Comparison of ENCODE assay signal across 10 cellular contexts in the genomic region with DNA sequence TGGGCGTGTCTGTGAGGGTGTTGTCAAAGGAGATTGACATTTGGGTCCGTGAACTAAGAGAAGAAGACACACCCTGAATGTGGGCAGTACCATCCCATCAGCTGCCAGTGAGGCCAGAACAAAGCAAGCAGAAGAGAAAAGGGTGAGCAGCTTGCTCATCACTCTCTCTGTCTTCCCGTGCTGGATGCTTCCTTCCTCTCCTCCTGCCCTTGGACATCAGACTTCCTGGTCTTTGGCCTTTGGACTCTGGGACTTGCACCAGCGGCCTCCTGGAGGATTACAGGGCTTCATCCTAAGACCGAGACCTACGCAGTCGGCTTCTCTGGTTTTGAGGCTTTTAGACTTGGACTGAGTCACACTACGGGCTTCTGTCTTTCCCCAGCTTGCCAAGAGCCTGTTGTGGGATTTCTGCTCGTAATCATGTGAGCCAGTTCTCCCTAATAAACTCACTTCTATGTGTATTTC. TPM values are rescaled to one million over a fixed set of nuclear protein-coding genes. Genes with fewer than 3 reads are reported as not detected.
DNase-seq lines count a peak whose midpoint lies in the region; ATAC-seq and TF ChIP-seq lines count a peak whose summit lies in the region.
"Had no signal": no experiment of that assay in that cellular context is flagged by ENCODE, and none has a peak within 500 bp of the region (broad histone marks: within the 10 kb centered on the region; RNA-seq: fewer than 3 reads in every experiment).

No MANE protein-coding gene starts in this region.

- no peak for TF ChIP-seq CTCF in nephron (IDR thresholded peaks at IDR 0.05; ENCODE audit: unreplicated experiment in 3 of 3)

- in situ Hi-C loops in G401 (cut with HindIII; ENCODE audit: low sequenced_read_pairs), result no loop called here

- no peak overlapping the region for H3K4me3 Mint-ChIP-seq in nephron
- H3K4me3 Mint-ChIP-seq in activated T-cell treated with anti-CD3 and anti-CD28 coated beads, Interleukin-2, amount 50 U/mL, for 72 hours, result no peak overlapping the region
- H3K4me3 Mint-ChIP-seq: natural killer cell had no signal

- H3K27ac Mint-ChIP-seq in nephron, result peak overlapping the region in 2 of 3 experiments; percentile 34 to 41
- no peak overlapping the region for H3K27ac Mint-ChIP-seq in activated T-cell treated with anti-CD3 and anti-CD28 coated beads, Interleukin-2, amount 50 U/mL, for 72 hours
- H3K27ac Mint-ChIP-seq: natural killer cell had no signal

- peaks cover 34% of the 10 kb centered on the region for H3K4me1 Mint-ChIP-seq in nephron
- peaks cover 11% of the 10 kb centered on the region for H3K4me1 Mint-ChIP-seq in activated T-cell treated with anti-CD3 and anti-CD28 coated beads, Interleukin-2, amount 50 U/mL, for 72 hours (ENCODE audit: low read depth)

- no peaks in the 10 kb centered on the region for H3K36me3 Mint-ChIP-seq in nephron (ENCODE audit: low read depth)
- no peaks in the 10 kb centered on the region for H3K36me3 Mint-ChIP-seq in activated T-cell treated with anti-CD3 and anti-CD28 coated beads, Interleukin-2, amount 50 U/mL, for 72 hours (ENCODE audit: insufficient read depth in 2 of 2)
- H3K36me3 Mint-ChIP-seq: natural killer cell had no signal

- DNase-seq in G401 (ENCODE audit: low spot score) (peak; percentile 66), NCI-H510A treated with DMSO at 0.1 percent for 48 hours (lab: John Stamatoyannopoulos, UW) (peak; percentile 59), erythroblast (lab: John Stamatoyannopoulos, UW) (peak; percentile 36 to 49), A172 (ENCODE audit: low spot score) (no peak)
- DNase-seq in activated T-cell treated with anti-CD3 and anti-CD28 coated beads, Interleukin-2, amount 50 U/mL, for 72 hours, result no peak
- DNase-seq: natural killer cell, NCI-H1048 had no signal

- no peak for ATAC-seq in HG02938 (IDR thresholded peaks at IDR 0.05; ENCODE audit: unreplicated experiment)
- ATAC-seq in activated T-cell treated with anti-CD3 and anti-CD28 coated beads, Interleukin-2, amount 50 U/mL, for 72 hours (replicated peaks in 1 of 2), result no peak
- ATAC-seq in GM21528 (IDR thresholded peaks at IDR 0.05; ENCODE audit: low FRiP score, unreplicated experiment), result no peak
- ATAC-seq: natural killer cell had no signal

- peak; percentile 63 for TF ChIP-seq POLR2A in erythroblast (IDR thresholded peaks at IDR 0.05; ENCODE audit: low read length)

- no peaks in the 10 kb centered on the region for H3K9me3 Mint-ChIP-seq in nephron
- no peaks in the 10 kb centered on the region for H3K9me3 Mint-ChIP-seq in activated T-cell treated with anti-CD3 and anti-CD28 coated beads, Interleukin-2, amount 50 U/mL, for 72 hours
- H3K9me3 Mint-ChIP-seq: natural killer cell had no signal

- H3K27me3 Mint-ChIP-seq in nephron (ENCODE audit: low read depth), result peaks cover 2% of the 10 kb centered on the region
- peaks cover 17% of the 10 kb centered on the region for H3K27me3 Mint-ChIP-seq in activated T-cell treated with anti-CD3 and anti-CD28 coated beads, Interleukin-2, amount 50 U/mL, for 72 hours (ENCODE audit: low read depth)

RNA-seq across cellular contexts. Expression of a gene that starts 18.8 kb away (rescaled TPM):
- total RNA-seq in G401 (2014; rRNA removed; shearing (Covaris generic)), result 22.8 and 33.5 TPM in 2 replicates
- total RNA-seq in A172 (2014; rRNA removed; shearing (Covaris generic)), result 43.7 and 46.9 TPM in 2 replicates
- total RNA-seq in activated T-cell treated with anti-CD3 and anti-CD28 coated beads, Interleukin-2, amount 50 U/mL, for 72 hours, result 10 to 100 TPM; 64.5 to 69.5 TPM

RNA-seq across cellular contexts. Expression of a gene that starts 18.9 kb away (rescaled TPM):
- not detected in 2 replicates for total RNA-seq in G401 (2014; rRNA removed; shearing (Covaris generic))
- 0.74 TPM in 1 of 2 replicates, not detected in the other for total RNA-seq in A172 (2014; rRNA removed; shearing (Covaris generic))
- total RNA-seq in activated T-cell treated with anti-CD3 and anti-CD28 coated beads, Interleukin-2, amount 50 U/mL, for 72 hours, result 1 to 10 TPM in 1 of 2 donors, under 1 TPM in 1; 0.99 to 2.7 TPM

RNA-seq across cellular contexts. Expression of a gene that starts 32.4 kb away (rescaled TPM):
- total RNA-seq in G401 (2014; rRNA removed; shearing (Covaris generic)), result not detected in 2 replicates
- 10.7 and 12.1 TPM in 2 replicates for total RNA-seq in A172 (2014; rRNA removed; shearing (Covaris generic))
- total RNA-seq in activated T-cell treated with anti-CD3 and anti-CD28 coated beads, Interleukin-2, amount 50 U/mL, for 72 hours, result 10 to 100 TPM; 32.7 to 44.5 TPM

RNA-seq across cellular contexts. Expression of a gene that starts 59.9 kb away (rescaled TPM):
- not detected in 2 replicates for total RNA-seq in G401 (2014; rRNA removed; shearing (Covaris generic))
- total RNA-seq in A172 (2014; rRNA removed; shearing (Covaris generic)), result 3.1 and 3.9 TPM in 2 replicates
- total RNA-seq in activated T-cell treated with anti-CD3 and anti-CD28 coated beads, Interleukin-2, amount 50 U/mL, for 72 hours, result 10 to 100 TPM; 55.6 to 55.7 TPM

Comparison
In these comparisons a context has a peak if more than half of its experiments do, and no peak if none do; other contexts are left out.
1. DNase-seq: peak in G401 (single experiment), NCI-H510A treated with DMSO at 0.1 percent for 48 hours (single experiment) and erythroblast (2 of 2); none in A172 (single experiment) and activated T-cell treated with anti-CD3 and anti-CD28 coated beads, Interleukin-2, amount 50 U/mL, for 72 hours (0 of 2).
2. RNA of a gene that starts 32.4 kb away (total RNA-seq): 32.7 to 44.5 TPM in activated T-cell treated with anti-CD3 and anti-CD28 coated beads, Interleukin-2, amount 50 U/mL, for 72 hours and 10.7 to 12.1 TPM in A172; not detected in G401; every median in the first group is over 10 times any median in the second.